In genomic region chr12:79664518-79664917, GRCh38 we compare ENCODE assay signal across 8 cellular contexts.
"Had no signal": no experiment of that assay in that cellular context is flagged by ENCODE, and none has a peak within 500 bp of the region (broad histone marks: within the 10 kb centered on the region; RNA-seq: fewer than 3 reads in every experiment).

No MANE protein-coding gene starts in this region.

- H3K36me3 Mint-ChIP-seq: IgD-negative memory B cell had no signal

- H3K4me2 ChIP-seq: GM23338 had no signal

- H3K27me3 Mint-ChIP-seq: IgD-negative memory B cell had no signal

- H3K4me3 Mint-ChIP-seq: GM23338, HFFc6 had no signal

- H3K27ac Mint-ChIP-seq: GM23338, HFFc6 had no signal

- H3K9me3 Mint-ChIP-seq: GM23338, HFFc6, IgD-negative memory B cell had no signal

- DNase-seq: H7, HFFc6, KBM-7 had no signal

- ATAC-seq: GM23338, HCT116 had no signal

- H2AFZ ChIP-seq: GM23338 had no signal

- FAIRE-seq: HTR-8/SVneo had no signal

- H3K4me3 ChIP-seq: GM23338, HAP-1 had no signal

- H3K9me3 ChIP-seq: HAP-1 had no signal
